15 cellular contexts compared by ENCODE assay signal in the genomic region with DNA sequence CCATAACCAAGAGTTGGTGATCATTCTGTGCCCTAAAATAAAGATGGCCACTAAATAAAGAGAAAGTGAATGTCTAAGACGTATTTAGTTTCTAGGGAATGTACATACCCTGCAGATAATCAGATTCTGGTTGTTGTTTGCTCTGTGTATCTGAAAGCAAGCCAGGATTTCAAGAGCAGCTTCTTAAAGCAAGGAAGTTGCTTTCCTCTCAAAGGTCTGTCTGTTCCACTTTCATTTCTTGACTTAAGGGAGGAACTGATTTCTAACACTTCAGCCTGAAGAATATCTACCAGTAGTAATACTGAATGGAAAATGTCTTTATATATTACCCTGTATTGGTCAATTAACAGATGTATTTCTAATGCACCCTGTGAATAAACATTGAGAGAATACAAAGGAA.
DNase-seq lines count a peak whose midpoint lies in the region; FAIRE-seq and TF ChIP-seq lines count a peak whose summit lies in the region.
"Had no signal": no experiment of that assay in that cellular context is flagged by ENCODE, and none has a peak within 500 bp of the region (broad histone marks: within the 10 kb centered on the region; RNA-seq: fewer than 3 reads in every experiment).

No MANE protein-coding gene starts in this region.

- TF ChIP-seq POLR2A in GM12891 (IDR thresholded peaks at IDR 0.05; ENCODE audit: low read depth, low read length): no peak

- FAIRE-seq in GM12891 (lab: Jason Lieb, UNC): peak; percentile 55
- FAIRE-seq: D721Med, pancreas had no signal

- DNase-seq in GM12891 (ENCODE audit: insufficient read length, low spot score) (no peak), GM19240 (ENCODE audit: insufficient read length, low spot score) (peak; percentile 6), fibroblast of peridontal ligament (ENCODE audit: extremely low read depth) (peak; percentile 33), pons (ENCODE audit: low spot score) (peak; percentile 73), NCI-H2107 treated with DMSO at 0.1 percent for 48 hours (lab: John Stamatoyannopoulos, UW; ENCODE audit: unreplicated experiment) (no peak), GM03348 (ENCODE audit: low spot score) (no peak)
- DNase-seq in activated effector memory CD4-positive, alpha-beta T cell treated with anti-CD3 and anti-CD28 coated beads, Interleukin-2, amount 50 U/mL, for 16 hours: no peak
- DNase-seq: BE2C; dermis blood vessel endothelial cell; NCI-H1694 treated with DMSO at 0.1 percent for 48 hours; NCI-H524 treated with DMSO at 0.1 percent for 48 hours; pancreas; PC-9; stimulated activated CD4-positive, alpha-beta T cell treated with anti-CD3 and anti-CD28 coated beads, Interleukin-4, amount 100 ng/mL, for 24 hours had no signal

TF ChIP-seq in GM12891, 5 proteins besides CTCF, POLR2A, EP300 and RAD21:
- TF ChIP-seq SPI1 (IDR thresholded peaks at IDR 0.05; ENCODE audit: low read depth, low read length) (peak; percentile 63), TAF1 (IDR thresholded peaks at IDR 0.05; ENCODE audit: low read depth, low read length) (no peak)

Comparison
In these comparisons a context has a peak if more than half of its experiments do, and no peak if none do; other contexts are left out.
1. DNase-seq: peak in GM19240 (single experiment), fibroblast of peridontal ligament (single experiment) and pons (single experiment); none in GM12891 (single experiment), activated effector memory CD4-positive, alpha-beta T cell treated with anti-CD3 and anti-CD28 coated beads, Interleukin-2, amount 50 U/mL, for 16 hours (single experiment), NCI-H2107 treated with DMSO at 0.1 percent for 48 hours (single experiment) and GM03348 (single experiment).